ENCODE assay signal across 18 cellular contexts in the genomic region with DNA sequence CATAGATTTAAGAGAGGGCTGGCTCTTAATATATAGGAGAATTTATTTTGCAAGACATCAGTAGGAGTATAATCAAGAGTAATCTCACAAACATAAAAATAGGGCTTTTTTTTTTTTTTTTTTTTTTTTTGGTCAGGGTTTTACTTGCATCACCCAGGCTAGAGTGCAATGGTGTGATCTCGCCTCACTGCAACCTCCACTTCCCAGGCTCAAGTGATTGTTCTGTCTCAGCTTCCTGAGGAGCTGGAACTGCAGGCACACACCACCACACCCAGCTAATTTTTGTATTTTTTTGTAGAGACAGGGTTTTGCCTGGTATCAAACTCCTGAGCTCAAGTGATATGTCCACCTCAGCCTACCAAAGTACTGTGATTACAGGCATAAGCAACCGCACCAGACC.
DNase-seq lines count a peak whose midpoint lies in the region; ATAC-seq and TF ChIP-seq lines count a peak whose summit lies in the region.
"Had no signal": no experiment of that assay in that cellular context is flagged by ENCODE, and none has a peak within 500 bp of the region (broad histone marks: within the 10 kb centered on the region; RNA-seq: fewer than 3 reads in every experiment).

No MANE protein-coding gene starts in this region.

- no peak overlapping the region for H3K27ac ChIP-seq in endodermal cell (ENCODE audit: low read depth, low read length)
- no peak overlapping the region for H3K27ac ChIP-seq in left lung
- H3K27ac ChIP-seq: 22Rv1, BLaER1, C4-2B, GM23248 had no signal

- DNase-seq in DMS53 (lab: John Stamatoyannopoulos, UW), result peak; percentile 15
- no peak for DNase-seq in DMS53 treated with DMSO at 0.1 percent for 48 hours (lab: John Stamatoyannopoulos, UW; ENCODE audit: unreplicated experiment)
- DNase-seq in endodermal cell, result no peak
- no peak for DNase-seq in left lung
- DNase-seq in SHP77 treated with DMSO at 0.1 percent for 48 hours (lab: John Stamatoyannopoulos, UW), result no peak
- no peak for DNase-seq in mucosa of gallbladder (ENCODE audit: low spot score)
- no peak for DNase-seq in progenitor cell of endocrine pancreas (ENCODE audit: low spot score, unreplicated experiment)
- DNase-seq: CD4-positive, CD25-positive, alpha-beta regulatory T cell; CD8-positive, alpha-beta T cell; DMS 273 treated with DMSO at 0.1 percent for 48 hours; DND-41; GM23248; HCEC 1CT had no signal

- intact Hi-C loops in left lung (cut with DNase I), result no loop called here

- no peaks in the 10 kb centered on the region for H3K27me3 ChIP-seq in endodermal cell (ENCODE audit: control insufficient read depth, insufficient read depth, low read length, poor library complexity, severe bottlenecking)
- no peaks in the 10 kb centered on the region for H3K27me3 ChIP-seq in left lung
- H3K27me3 ChIP-seq: BLaER1 had no signal

- H3K9me3 Mint-ChIP-seq in endodermal cell, result peaks cover 5% of the 10 kb centered on the region
- peaks cover 11% of the 10 kb centered on the region for H3K9me3 Mint-ChIP-seq in progenitor cell of endocrine pancreas (ENCODE audit: low read depth)

- peaks cover 11% of the 10 kb centered on the region for H3K4me1 Mint-ChIP-seq in endodermal cell
- peaks cover 4% of the 10 kb centered on the region for H3K4me1 Mint-ChIP-seq in progenitor cell of endocrine pancreas (ENCODE audit: low read depth)
- H3K4me1 Mint-ChIP-seq: B cell had no signal

- H3K9me3 ChIP-seq in endodermal cell (ENCODE audit: control insufficient read depth, low read length) (peaks cover 3% of the 10 kb centered on the region), left lung (no peaks in the 10 kb centered on the region)
- H3K9me3 ChIP-seq: BLaER1 had no signal

- peak; percentile 35 for ATAC-seq in left lung
- ATAC-seq in HG03432 (IDR thresholded peaks at IDR 0.05; ENCODE audit: unreplicated experiment), result no peak
- ATAC-seq: CD8-positive, alpha-beta T cell had no signal

- H3K27me3 Mint-ChIP-seq in endodermal cell (ENCODE audit: insufficient read depth) (no peaks in the 10 kb centered on the region), progenitor cell of endocrine pancreas (no peaks in the 10 kb centered on the region)
- H3K27me3 Mint-ChIP-seq: CD4-positive, CD25-positive, alpha-beta regulatory T cell had no signal

- H3K36me3 Mint-ChIP-seq in endodermal cell (ENCODE audit: low read depth) (no peaks in the 10 kb centered on the region), progenitor cell of endocrine pancreas (ENCODE audit: insufficient read depth) (no peaks in the 10 kb centered on the region)
- H3K36me3 Mint-ChIP-seq: CD4-positive, CD25-positive, alpha-beta regulatory T cell; CD8-positive, alpha-beta T cell had no signal

- 87% methylated on average over 2 of the region's 2 CpGs; no CpG with 5 or more reads in 1 of the 2 experiments for whole genome bisulfite sequencing in endodermal cell (ENCODE audit: insufficient coverage in 1 of 2, insufficient read length in 1 of 2), 2 experiments

- H3K4me3 Mint-ChIP-seq in endodermal cell (no peak overlapping the region), progenitor cell of endocrine pancreas (ENCODE audit: low read depth) (no peak overlapping the region)
- H3K4me3 Mint-ChIP-seq: B cell; CD4-positive, CD25-positive, alpha-beta regulatory T cell; CD8-positive, alpha-beta T cell had no signal

- H3K36me3 ChIP-seq in endodermal cell (ENCODE audit: control insufficient read depth, insufficient read depth, low read length), result no peaks in the 10 kb centered on the region
- no peaks in the 10 kb centered on the region for H3K36me3 ChIP-seq in left lung
- H3K36me3 ChIP-seq: BLaER1 had no signal

- H3K27ac Mint-ChIP-seq in endodermal cell (peak overlapping the region; percentile 86), progenitor cell of endocrine pancreas (no peak overlapping the region)
- H3K27ac Mint-ChIP-seq: B cell; CD4-positive, CD25-positive, alpha-beta regulatory T cell; CD8-positive, alpha-beta T cell had no signal

- H3K4me1 ChIP-seq in endodermal cell (ENCODE audit: control insufficient read depth, insufficient read depth, low read length), result no peaks in the 10 kb centered on the region
- H3K4me1 ChIP-seq in left lung, result no peaks in the 10 kb centered on the region
- H3K4me1 ChIP-seq: BLaER1 had no signal

- no peak overlapping the region for H3K4me3 ChIP-seq in endodermal cell (ENCODE audit: low read length)
- no peak overlapping the region for H3K4me3 ChIP-seq in left lung
- H3K4me3 ChIP-seq: BLaER1, GM23248 had no signal

- no peak overlapping the region for H3K9ac ChIP-seq in endodermal cell (ENCODE audit: extremely low read depth, low read length, poor library complexity, severe bottlenecking)
- H3K9ac ChIP-seq: BLaER1, GM23248 had no signal

- TF ChIP-seq CTCF in endodermal cell (conservative IDR thresholded peaks at IDR 0.05) (no peak), left lung (IDR thresholded peaks at IDR 0.05) (no peak), progenitor cell of endocrine pancreas (IDR thresholded peaks at IDR 0.05; ENCODE audit: unreplicated experiment) (no peak)
